19 cellular contexts compared by ENCODE assay signal in the genomic region with DNA sequence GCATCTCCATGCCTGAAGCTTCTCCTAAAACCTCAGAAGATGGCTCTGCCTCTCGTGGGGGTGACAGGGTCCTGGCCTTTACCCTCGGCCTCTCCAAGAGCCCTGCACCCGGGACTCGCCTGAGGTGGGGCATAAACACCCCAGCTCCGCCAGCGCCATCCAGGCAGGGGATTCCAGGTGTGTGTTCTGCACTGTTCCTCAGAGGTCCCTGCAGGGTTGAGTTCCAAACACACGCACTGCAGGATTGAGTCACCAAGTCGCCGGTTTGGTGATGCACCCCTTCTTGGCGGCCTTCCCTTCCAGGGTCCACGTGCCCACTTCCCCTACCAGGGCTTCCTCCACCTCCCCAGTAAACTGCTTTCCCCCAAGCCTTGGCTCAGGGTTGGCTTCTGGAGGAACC. TPM values are rescaled to one million over a fixed set of nuclear protein-coding genes. Genes with fewer than 3 reads are reported as not detected.
DNase-seq lines count a peak whose midpoint lies in the region; ATAC-seq and TF ChIP-seq lines count a peak whose summit lies in the region.
"Had no signal": no experiment of that assay in that cellular context is flagged by ENCODE, and none has a peak within 500 bp of the region (broad histone marks: within the 10 kb centered on the region; RNA-seq: fewer than 3 reads in every experiment).

No MANE protein-coding gene starts in this region.

- TF ChIP-seq CTCF in progenitor cell of endocrine pancreas (IDR thresholded peaks at IDR 0.05; ENCODE audit: unreplicated experiment) = no peak
- no peak for TF ChIP-seq CTCF in tibial nerve (IDR thresholded peaks at IDR 0.05)

- no peak for ATAC-seq in activated CD8-positive, alpha-beta memory T cell treated with anti-CD3 and anti-CD28 coated beads, Interleukin-2, amount 10 ng/mL, durations not matched to agents 7 days and 5 days
- no peak for ATAC-seq in left colon
- ATAC-seq: HepG2 had no signal

- H3K27ac ChIP-seq in tibial nerve = no peak overlapping the region

- H3K36me3 Mint-ChIP-seq in activated CD8-positive, alpha-beta memory T cell treated with anti-CD3 and anti-CD28 coated beads, Interleukin-2, amount 10 ng/mL, durations not matched to agents 7 days and 5 days = no peaks in the 10 kb centered on the region
- no peaks in the 10 kb centered on the region for H3K36me3 Mint-ChIP-seq in progenitor cell of endocrine pancreas (ENCODE audit: insufficient read depth)
- H3K36me3 Mint-ChIP-seq: CD14-positive monocyte had no signal

- no peak for TF ChIP-seq EP300 in tibial nerve (IDR thresholded peaks at IDR 0.05)

- H3K9me3 Mint-ChIP-seq in activated CD8-positive, alpha-beta memory T cell treated with anti-CD3 and anti-CD28 coated beads, Interleukin-2, amount 10 ng/mL, durations not matched to agents 7 days and 5 days (ENCODE audit: low read depth) = no peaks in the 10 kb centered on the region
- peaks cover 5% of the 10 kb centered on the region for H3K9me3 Mint-ChIP-seq in progenitor cell of endocrine pancreas (ENCODE audit: low read depth)

- intact Hi-C loops in left colon (cut with DNase I, micrococcal nuclease) = no loop called here

- H3K36me3 ChIP-seq in tibial nerve = no peaks in the 10 kb centered on the region

- TF ChIP-seq POLR2A in tibial nerve (IDR thresholded peaks at IDR 0.05) = no peak

- peaks cover 0 to 14% of the 10 kb centered on the region in 2 donors for H3K27me3 ChIP-seq in tibial nerve

- H3K9me3 ChIP-seq in tibial nerve = peaks cover 0 to 14% (median 0%) of the 10 kb centered on the region in 4 donors

- H3K4me1 Mint-ChIP-seq in activated CD8-positive, alpha-beta memory T cell treated with anti-CD3 and anti-CD28 coated beads, Interleukin-2, amount 10 ng/mL, durations not matched to agents 7 days and 5 days = no peaks in the 10 kb centered on the region
- H3K4me1 Mint-ChIP-seq in progenitor cell of endocrine pancreas (ENCODE audit: low read depth) = peaks cover 5% of the 10 kb centered on the region
- H3K4me1 Mint-ChIP-seq: CD14-positive monocyte had no signal

- H3K27me3 Mint-ChIP-seq in activated CD8-positive, alpha-beta memory T cell treated with anti-CD3 and anti-CD28 coated beads, Interleukin-2, amount 10 ng/mL, durations not matched to agents 7 days and 5 days = peaks cover 21% of the 10 kb centered on the region
- H3K27me3 Mint-ChIP-seq in progenitor cell of endocrine pancreas = peaks cover 40% of the 10 kb centered on the region

- DNase-seq in activated CD8-positive, alpha-beta memory T cell treated with anti-CD3 and anti-CD28 coated beads, Interleukin-2, amount 10 ng/mL, durations not matched to agents 7 days and 5 days = peak; percentile 12
- DNase-seq in ecto neural progenitor cell (ENCODE audit: low spot score) (peak; percentile 41), progenitor cell of endocrine pancreas (ENCODE audit: low spot score, unreplicated experiment) (peak; percentile 4), ureter (ENCODE audit: low spot score) (peak; percentile 30), amygdala (lab: John Stamatoyannopoulos, UW) (no peak), left colon (no peak), tibial nerve (ENCODE audit: low spot score in 2 of 2) (no peak)
- DNase-seq: ACHN, AML-193, DMS79, KBM-7, NCI-H1105 treated with DMSO at 0.1 percent for 48 hours, NCI-H2107, NCI-H510A treated with DMSO at 0.1 percent for 48 hours, NCI-H82, OCI-M1, SHP77 had no signal

- H3K4me1 ChIP-seq in tibial nerve = no peaks in the 10 kb centered on the region

- H3K4me3 ChIP-seq in tibial nerve = no peak overlapping the region

- WGBS in tibial nerve, 2 donors = 69 to 86% methylated on average over 4 to 10 of the region's 11 CpGs

- no peak overlapping the region for H3K27ac Mint-ChIP-seq in activated CD8-positive, alpha-beta memory T cell treated with anti-CD3 and anti-CD28 coated beads, Interleukin-2, amount 10 ng/mL, durations not matched to agents 7 days and 5 days
- no peak overlapping the region for H3K27ac Mint-ChIP-seq in progenitor cell of endocrine pancreas
- H3K27ac Mint-ChIP-seq: CD14-positive monocyte had no signal

- CTCF ChIA-PET in activated CD8-positive, alpha-beta memory T cell treated with anti-CD3 and anti-CD28 coated beads, Interleukin-2, amount 10 ng/mL, durations not matched to agents 7 days and 5 days (lab: Charles Lee) = no interaction called here

- no peak overlapping the region for H3K4me3 Mint-ChIP-seq in activated CD8-positive, alpha-beta memory T cell treated with anti-CD3 and anti-CD28 coated beads, Interleukin-2, amount 10 ng/mL, durations not matched to agents 7 days and 5 days
- H3K4me3 Mint-ChIP-seq in progenitor cell of endocrine pancreas (ENCODE audit: low read depth) = no peak overlapping the region
- H3K4me3 Mint-ChIP-seq: CD14-positive monocyte had no signal

RNA-seq across cellular contexts. Expression of a gene that starts 40.0 kb away (rescaled TPM):
- total RNA-seq in activated CD8-positive, alpha-beta memory T cell treated with anti-CD3 and anti-CD28 coated beads, Interleukin-2, amount 10 ng/mL, durations not matched to agents 7 days and 5 days = not detected
- total RNA-seq in progenitor cell of endocrine pancreas (0.62 and 1.0 TPM in 2 replicates), ureter (2.4 TPM), left colon (10 to 100 TPM in 1 of 2 donors, under 1 TPM in 1; 0.21 to 12.6 TPM), tibial nerve (not detected)
- total RNA-seq: HepG2 had no signal

Comparison
In these comparisons a context has a peak if more than half of its experiments do, and no peak if none do; other contexts are left out.
1. DNase-seq: peak in activated CD8-positive, alpha-beta memory T cell treated with anti-CD3 and anti-CD28 coated beads, Interleukin-2, amount 10 ng/mL, durations not matched to agents 7 days and 5 days (single experiment), ecto neural progenitor cell (single experiment), progenitor cell of endocrine pancreas (single experiment) and ureter (single experiment); none in amygdala (0 of 56), left colon (0 of 2) and tibial nerve (0 of 2).